19 cellular contexts compared by ENCODE assay signal in genomic region chr12:57760347-57760982, GRCh38. TPM values are rescaled to one million over a fixed set of nuclear protein-coding genes. Genes with fewer than 3 reads are reported as not detected.
DNase-seq lines count a peak whose midpoint lies in the region; ATAC-seq and TF ChIP-seq lines count a peak whose summit lies in the region.
"Had no signal": no experiment of that assay in that cellular context is flagged by ENCODE, and none has a peak within 500 bp of the region (broad histone marks: within the 10 kb centered on the region; RNA-seq: fewer than 3 reads in every experiment).

No MANE protein-coding gene starts in this region.

- H3K4me1 ChIP-seq in GM23338 (ENCODE audit: insufficient read depth) (peaks cover 19% of the 10 kb centered on the region), endodermal cell (ENCODE audit: control insufficient read depth, insufficient read depth, low read length) (no peaks in the 10 kb centered on the region)

- no peaks in the 10 kb centered on the region for H3K9me3 ChIP-seq in endodermal cell (ENCODE audit: control insufficient read depth, low read length)
- H3K9me3 ChIP-seq: Caco-2, HAP-1, Peyer's patch had no signal

- H3K27ac ChIP-seq in GM23338 (ENCODE audit: low read depth) (no peak overlapping the region), endodermal cell (ENCODE audit: low read depth, low read length) (no peak overlapping the region)
- H3K27ac ChIP-seq: Peyer's patch had no signal

- H3K27me3 Mint-ChIP-seq in GM23338 (ENCODE audit: insufficient read depth, low read depth, poor library complexity) (peaks cover 69% of the 10 kb centered on the region), endodermal cell (ENCODE audit: insufficient read depth) (peaks cover 87% of the 10 kb centered on the region), neural crest cell (ENCODE audit: low read depth) (peaks cover 80% of the 10 kb centered on the region)

- H3K27me3 ChIP-seq in GM23338 (ENCODE audit: insufficient read depth) = peaks cover 94% of the 10 kb centered on the region
- peaks cover 81% of the 10 kb centered on the region for H3K27me3 ChIP-seq in endodermal cell (ENCODE audit: control insufficient read depth, insufficient read depth, low read length, poor library complexity, severe bottlenecking)
- H3K27me3 ChIP-seq: Peyer's patch had no signal

- H3K79me2 ChIP-seq in GM23338 (replicated peaks; ENCODE audit: insufficient read depth) = no peaks in the 10 kb centered on the region

- H3K4me2 ChIP-seq in GM23338 = no peak overlapping the region

- 69 to 88% methylated on average over 1 to 3 of the region's 3 CpGs for WGBS in endodermal cell (ENCODE audit: insufficient coverage in 1 of 2, insufficient read length in 1 of 2), 2 experiments

- H3K4me3 ChIP-seq in GM23338 = no peak overlapping the region
- H3K4me3 ChIP-seq in endodermal cell (ENCODE audit: low read length) = no peak overlapping the region
- H3K4me3 ChIP-seq: HAP-1, Peyer's patch had no signal

- H3K9me2 ChIP-seq in GM23338 (ENCODE audit: insufficient read depth) = no peaks in the 10 kb centered on the region

- H3K9ac ChIP-seq in endodermal cell (ENCODE audit: extremely low read depth, low read length, poor library complexity, severe bottlenecking) = no peak overlapping the region

- H3K4me3 Mint-ChIP-seq in GM23338 = no peak overlapping the region
- H3K4me3 Mint-ChIP-seq in endodermal cell = no peak overlapping the region
- peak overlapping the region; percentile 82 for H3K4me3 Mint-ChIP-seq in neural crest cell

- H3K36me3 ChIP-seq in GM23338 (ENCODE audit: insufficient read depth) (no peaks in the 10 kb centered on the region), endodermal cell (ENCODE audit: control insufficient read depth, insufficient read depth, low read length) (peaks cover 7% of the 10 kb centered on the region)

- DNase-seq in GM23338 (ENCODE audit: low spot score) (peak; percentile 68), OCI-M1 (lab: John Stamatoyannopoulos, UW) (peak; percentile 5), endodermal cell (peak; percentile 92), neural crest cell (ENCODE audit: low read depth, low spot score) (no peak), SIG-M5 (lab: John Stamatoyannopoulos, UW) (no peak)
- DNase-seq: Caco-2, DMS153, EL, MM.1S, NCI-H1092 treated with DMSO at 0.1 percent for 48 hours, NCI-H1694, NCI-H2107, NCI-H2227 treated with DMSO at 0.1 percent for 48 hours, NCI-H524 treated with DMSO at 0.1 percent for 48 hours, Peyer's patch, Right ventricle myocardium superior had no signal

- H3K4me1 Mint-ChIP-seq in GM23338 (peaks cover 29% of the 10 kb centered on the region), endodermal cell (peaks cover 10% of the 10 kb centered on the region), neural crest cell (peaks cover 11% of the 10 kb centered on the region)

- peaks cover 4% of the 10 kb centered on the region; the same call in 1 of the 2 replicates for H4K20me1 ChIP-seq in GM23338 (replicated peaks; ENCODE audit: insufficient read depth)

- no peaks in the 10 kb centered on the region for H3K9me3 Mint-ChIP-seq in GM23338
- H3K9me3 Mint-ChIP-seq in endodermal cell = no peaks in the 10 kb centered on the region
- no peaks in the 10 kb centered on the region for H3K9me3 Mint-ChIP-seq in neural crest cell

- ATAC-seq in GM23338 = no peak
- no peak for ATAC-seq in HG03097 (IDR thresholded peaks at IDR 0.05; ENCODE audit: low FRiP score, unreplicated experiment)
- ATAC-seq in HG02870 (IDR thresholded peaks at IDR 0.05; ENCODE audit: unreplicated experiment) = no peak

- peaks cover 7% of the 10 kb centered on the region; the same call in 1 of the 2 replicates for H3F3A ChIP-seq in GM23338 (replicated peaks; ENCODE audit: low read depth)

- H3K36me3 Mint-ChIP-seq in GM23338 (ENCODE audit: low read depth) (no peaks in the 10 kb centered on the region; the same call in 2 of the 3 replicates), endodermal cell (ENCODE audit: low read depth) (peaks cover 12% of the 10 kb centered on the region), neural crest cell (ENCODE audit: low read depth) (peaks cover 2% of the 10 kb centered on the region)

- H3K27ac Mint-ChIP-seq in GM23338 (no peak overlapping the region), endodermal cell (no peak overlapping the region), neural crest cell (ENCODE audit: unreplicated experiment) (no peak overlapping the region)

- no peak overlapping the region for H2AFZ ChIP-seq in GM23338

- TF ChIP-seq CTCF in GM23338 (conservative IDR thresholded peaks at IDR 0.05; ENCODE audit: low read depth in 2 of 2) (no peak), endodermal cell (conservative IDR thresholded peaks at IDR 0.05) (no peak), neural crest cell (conservative IDR thresholded peaks at IDR 0.05) (no peak)

TF ChIP-seq in GM23338, 12 proteins besides CTCF, POLR2A, EP300 and RAD21:
- TF ChIP-seq EZH2phosphoT487 (IDR thresholded peaks at IDR 0.05; ENCODE audit: unreplicated experiment) (no peak), EZH2 (IDR thresholded peaks at IDR 0.05; ENCODE audit: low read depth, unreplicated experiment) (no peak), CREB1 (CRISPR knock-in tag; IDR thresholded peaks at IDR 0.05; ENCODE audit: low read depth) (no peak), ZNF114 (CRISPR knock-in tag; IDR thresholded peaks at IDR 0.05) (no peak), REST (IDR thresholded peaks at IDR 0.05; ENCODE audit: unreplicated experiment) (peak; percentile 92)
TF ChIP-seq in GM23338: peak in this region for 1.

RNA-seq across cellular contexts. Expression of gene MARCHF9, which starts 5.6 kb away (rescaled TPM):
- 2.9 and 3.5 TPM in 2 replicates for total RNA-seq in GM23338 (2014; rRNA removed; shearing (Covaris generic))
- polyA plus RNA-seq in GM23338 (2016; fragmentation: Nextera tagmentation; extraction: Ambion mirVana) = 3.1 and 3.3 TPM in 2 replicates
- total RNA-seq in endodermal cell = 10 to 100 TPM; 13.6 to 15.8 TPM
- 10.2 TPM for polyA plus RNA-seq in endodermal cell (2013, experiment 1 of 2)
- 7.9 TPM for polyA plus RNA-seq in endodermal cell (2013, experiment 2 of 2)
- total RNA-seq in neural crest cell = 16.7 and 18.8 TPM in 2 replicates

RNA-seq across cellular contexts. Expression of gene CYP27B1, which starts 6.4 kb away (rescaled TPM):
- 2.7 and 6.8 TPM in 2 replicates for total RNA-seq in GM23338 (2014; rRNA removed; shearing (Covaris generic))
- polyA plus RNA-seq in GM23338 (2016; fragmentation: Nextera tagmentation; extraction: Ambion mirVana) = 0.83 and 1.1 TPM in 2 replicates
- total RNA-seq in endodermal cell (1 to 10 TPM; 2.4 to 3.1 TPM), neural crest cell (3.2 and 4.2 TPM in 2 replicates)
- polyA plus RNA-seq in endodermal cell (2013, experiment 1 of 2) = 0.57 TPM
- 0.58 TPM for polyA plus RNA-seq in endodermal cell (2013, experiment 2 of 2)
- total RNA-seq: Right ventricle myocardium superior had no signal

RNA-seq across cellular contexts. Expression of gene CDK4, which starts 8.4 kb away (rescaled TPM):
- total RNA-seq in GM23338 (2014; rRNA removed; shearing (Covaris generic)) = 198 and 214 TPM in 2 replicates
- 105 and 108 TPM in 2 replicates for polyA plus RNA-seq in GM23338 (2016; fragmentation: Nextera tagmentation; extraction: Ambion mirVana)
- 100 to 1,000 TPM; 144 to 186 TPM for total RNA-seq in endodermal cell
- polyA plus RNA-seq in endodermal cell (2013, experiment 1 of 2) = 157 TPM
- polyA plus RNA-seq in endodermal cell (2013, experiment 2 of 2) = 137 TPM
- total RNA-seq in neural crest cell = 332 and 333 TPM in 2 replicates

RNA-seq across cellular contexts. Expression of gene METTL1, which starts 11.4 kb away (rescaled TPM):
- total RNA-seq in GM23338 (2014; rRNA removed; shearing (Covaris generic)) = 12.2 and 18.9 TPM in 2 replicates
- 39.5 and 47.0 TPM in 2 replicates for polyA plus RNA-seq in GM23338 (2016; fragmentation: Nextera tagmentation; extraction: Ambion mirVana)
- total RNA-seq in endodermal cell (10 to 100 TPM; 26.1 to 28.7 TPM), neural crest cell (37.8 and 40.5 TPM in 2 replicates)
- 19.3 TPM for polyA plus RNA-seq in endodermal cell (2013, experiment 1 of 2)
- 22.0 TPM for polyA plus RNA-seq in endodermal cell (2013, experiment 2 of 2)

RNA-seq across cellular contexts. Expression of gene EEF1AKMT3, which starts 11.9 kb away (rescaled TPM):
- 3.0 and 5.3 TPM in 2 replicates for total RNA-seq in GM23338 (2014; rRNA removed; shearing (Covaris generic))
- polyA plus RNA-seq in GM23338 (2016; fragmentation: Nextera tagmentation; extraction: Ambion mirVana) = 1.3 and 1.7 TPM in 2 replicates
- total RNA-seq in endodermal cell (1 to 10 TPM; 3.7 to 5.8 TPM), neural crest cell (4.5 and 5.6 TPM in 2 replicates)
- polyA plus RNA-seq in endodermal cell (2013, experiment 1 of 2) = 5.1 TPM
- 5.2 TPM for polyA plus RNA-seq in endodermal cell (2013, experiment 2 of 2)

Comparison
In these comparisons a context has a peak if more than half of its experiments do, and no peak if none do; other contexts are left out.
1. DNase-seq: peak in GM23338 (single experiment), OCI-M1 (single experiment) and endodermal cell (single experiment); none in neural crest cell (single experiment) and SIG-M5 (single experiment).